In the genomic region with DNA sequence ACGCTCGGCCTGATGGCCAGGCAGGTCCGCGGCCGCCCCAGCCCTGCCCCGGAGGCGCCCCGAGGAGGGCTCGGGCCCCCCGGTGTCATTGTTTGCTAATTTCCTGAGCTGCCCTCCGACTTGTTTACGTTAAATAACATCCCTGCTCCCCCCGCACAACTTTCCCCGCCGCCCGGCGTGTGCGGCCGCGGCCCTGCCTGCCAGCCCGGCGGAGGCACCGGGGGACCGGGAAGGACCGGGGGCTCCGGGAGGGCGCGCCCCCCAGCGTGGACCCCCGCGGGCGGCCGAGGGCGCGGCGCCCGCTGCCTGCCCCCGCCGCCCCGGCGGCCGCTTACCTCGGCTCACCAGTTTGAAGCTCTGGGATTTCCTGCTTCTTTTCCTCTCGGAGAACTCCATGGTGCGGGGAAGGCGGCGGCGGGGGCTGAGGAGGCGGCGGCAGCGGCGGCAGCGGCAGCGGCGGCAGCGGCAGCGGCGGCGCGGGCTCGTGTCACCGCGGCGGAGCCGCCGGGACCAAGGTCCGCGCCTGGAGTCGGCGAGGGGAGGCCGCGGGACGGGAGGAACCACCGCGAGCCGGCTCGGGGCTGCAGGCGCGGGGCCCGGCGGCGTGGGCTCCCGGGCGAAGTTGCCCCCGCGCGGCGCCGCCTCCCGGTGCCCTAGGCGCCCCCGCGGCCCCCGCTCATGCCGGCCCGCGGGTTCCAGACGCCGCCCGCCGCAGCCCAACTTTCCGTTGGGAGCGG, we compare ENCODE assay signal across 8 cellular contexts. TPM values are rescaled to one million over a fixed set of nuclear protein-coding genes. Genes with fewer than 3 reads are reported as not detected.
A peak's percentile ranks its signal among the peaks of the same experiment; 100 is the strongest.
DNase-seq lines count a peak whose midpoint lies in the region; ATAC-seq, FAIRE-seq and TF ChIP-seq lines count a peak whose summit lies in the region.

No MANE protein-coding gene starts in this region.

- TF ChIP-seq CTCF in AG04449 (IDR thresholded peaks at IDR 0.05; ENCODE audit: insufficient read depth, low read length, missing control alignments) (no peak), K562 (IDR thresholded peaks at IDR 0.05 in 2 of 3, conservative IDR thresholded peaks at IDR 0.05 in 1 of 3; ENCODE audit: insufficient read depth in 2 of 3, low read depth in 1 of 3, low read length in 3 of 3) (no peak), keratinocyte (optimal IDR thresholded peaks at IDR 0.05 in 1 of 3, IDR thresholded peaks at IDR 0.05 in 1 of 3, conservative IDR thresholded peaks at IDR 0.05 in 1 of 3; ENCODE audit: extremely low read depth in 1 of 3, insufficient read depth in 2 of 3, low read length in 3 of 3) (no peak)

- ATAC-seq in K562, result peak; percentile 17; the same call in 2 of the 3 replicates
- ATAC-seq in stimulated activated naive CD8-positive, alpha-beta T cell treated with anti-CD3 and anti-CD28 coated beads, Interleukin-15, amount 100 ng/mL, for 72 hours, result peak; percentile 14
- ATAC-seq in GM21367 (IDR thresholded peaks at IDR 0.05; ENCODE audit: unreplicated experiment), result no peak
- ATAC-seq in GM21528 (IDR thresholded peaks at IDR 0.05; ENCODE audit: low FRiP score, unreplicated experiment), result no peak

- TF ChIP-seq POLR2A in K562 (conservative IDR thresholded peaks at IDR 0.05), result no peak

- H3K36me3 ChIP-seq in H7 (replicated peaks; ENCODE audit: control insufficient read depth, insufficient read depth, low read length) (no peaks in the 10 kb centered on the region), K562 (ENCODE audit: control insufficient read depth, insufficient read depth, low read length) (peaks cover 2% of the 10 kb centered on the region; the same call in 1 of the 3 replicates), keratinocyte (ENCODE audit: control insufficient read depth in 2 of 2, extremely low read depth in 1 of 2, insufficient read depth in 2 of 2, low read length in 2 of 2) (no peaks in the 10 kb centered on the region)

- POLR2A ChIA-PET in AG04449 (lab: Yijun Ruan, JAX) (interaction anchor here (0.6 kb wide), 1 partner anchor 1460 kb away, joined by 3 read pairs; a partner anchor contains a TSS), K562 (lab: Yijun Ruan, JAX) (interaction anchor here (2.2 kb wide), 1 partner anchor 156 kb away, joined by 9 read pairs; no protein-coding TSS in a partner anchor)

- H3K9me1 ChIP-seq in K562 (ENCODE audit: control insufficient read depth, insufficient read depth, low read length) (no peaks in the 10 kb centered on the region), keratinocyte (ENCODE audit: control insufficient read depth, extremely low read depth, insufficient read depth, low read length) (no peaks in the 10 kb centered on the region)

- H3K4me2 ChIP-seq in K562 (ENCODE audit: insufficient read depth, low read length) (peak overlapping the region; percentile 66), keratinocyte (ENCODE audit: control insufficient read depth, extremely low read depth, insufficient read depth, low read depth, low read length) (peak overlapping the region; percentile 82)

- H3K9me3 ChIP-seq in K562 (replicated peaks; ENCODE audit: control insufficient read depth, insufficient read depth, low read depth, low read length), result no peaks in the 10 kb centered on the region
- H3K9me3 ChIP-seq in keratinocyte (ENCODE audit: control insufficient read depth, low read depth, low read length), result no peaks in the 10 kb centered on the region

- TF ChIP-seq RAD21 in K562 (CRISPR knock-in tag; conservative IDR thresholded peaks at IDR 0.05 in 1 of 2, IDR thresholded peaks at IDR 0.05 in 1 of 2), result no peak

- no peak overlapping the region for H3K27ac ChIP-seq in K562 (ENCODE audit: extremely low read depth, low read depth, low read length)
- no peak overlapping the region for H3K27ac ChIP-seq in keratinocyte (ENCODE audit: control insufficient read depth, insufficient read depth, low read length)

- intact Hi-C loops in K562 (cut with micrococcal nuclease), result no loop called here

- peaks cover 71% of the 10 kb centered on the region for H3K27me3 Mint-ChIP-seq in stimulated activated naive CD8-positive, alpha-beta T cell treated with anti-CD3 and anti-CD28 coated beads, Interleukin-15, amount 100 ng/mL, for 72 hours

- TF ChIP-seq EP300 in K562 (IDR thresholded peaks at IDR 0.05; ENCODE audit: low read length), result no peak

- H3K27ac Mint-ChIP-seq in stimulated activated naive CD8-positive, alpha-beta T cell treated with anti-CD3 and anti-CD28 coated beads, Interleukin-15, amount 100 ng/mL, for 72 hours, result no peak overlapping the region

- H4K20me1 ChIP-seq in K562 (replicated peaks; ENCODE audit: control insufficient read depth, insufficient read depth, low read length) (0 out of 2 replicates have a peak, but pooled peaks cover 6% of the 10 kb centered on the region), keratinocyte (ENCODE audit: control insufficient read depth, extremely low read depth, insufficient read depth, low read length) (no peaks in the 10 kb centered on the region)

- DNase-seq in AG04449 (ENCODE audit: low read depth, low spot score), result no peak
- peak; percentile 82 for DNase-seq in H7
- DNase-seq in K562 (ENCODE audit: extremely low read depth in 1 of 4, low spot score in 3 of 4), result peak; percentile 18 to 42 (median 38)
- DNase-seq in keratinocyte (ENCODE audit: low read depth, low spot score), result no peak
- no peak for DNase-seq in stimulated activated naive CD8-positive, alpha-beta T cell treated with anti-CD3 and anti-CD28 coated beads, Interleukin-15, amount 100 ng/mL, for 72 hours
- no peak for DNase-seq in NCI-H2081 treated with DMSO at 0.1 percent for 48 hours (lab: John Stamatoyannopoulos, UW)

- H3K27me3 ChIP-seq in H7 (ENCODE audit: control insufficient read depth, insufficient read depth, low read length) (peaks cover 25% of the 10 kb centered on the region), K562 (ENCODE audit: control insufficient read depth in 2 of 2, insufficient read depth in 2 of 2, low read length in 2 of 2) (peaks cover 0 to 6% of the 10 kb centered on the region in 2 experiments; a peak in 1 of 5 replicates), keratinocyte (ENCODE audit: control insufficient read depth, extremely low read depth, insufficient read depth, low read length) (no peaks in the 10 kb centered on the region)

- H2AFZ ChIP-seq in K562 (ENCODE audit: low read depth, low read length) (peak overlapping the region; percentile 27; the same call in 1 of the 2 replicates), keratinocyte (ENCODE audit: control insufficient read depth, low read length) (peak overlapping the region; percentile 39)

- H3K9ac ChIP-seq in K562 (ENCODE audit: insufficient read depth in 1 of 2, low read depth in 2 of 2, low read length in 2 of 2) (peak overlapping the region; percentile 18 to 87), keratinocyte (ENCODE audit: control insufficient read depth, extremely low read depth, insufficient read depth, low read length) (peak overlapping the region; percentile 50)

- in situ Hi-C loops in K562 (cut with MboI), result no loop called here

- H3K4me3 Mint-ChIP-seq in stimulated activated naive CD8-positive, alpha-beta T cell treated with anti-CD3 and anti-CD28 coated beads, Interleukin-15, amount 100 ng/mL, for 72 hours, result peak overlapping the region in 1 of 2 donors; percentile 57

- CTCF ChIA-PET in AG04449 (lab: Yijun Ruan, JAX) (interaction anchor here (0.8 to 3.0 kb wide), 6 partner anchors 8 to 156 kb away, joined by 3 to 19 read pairs (median 4); no protein-coding TSS in a partner anchor), K562 (lab: Yijun Ruan, JAX; ENCODE audit: low intra/inter-chr PET ratio) (no interaction called here)

- H3K79me2 ChIP-seq in K562 (ENCODE audit: control insufficient read depth, insufficient read depth, low read length), result 0 out of 3 replicates have a peak, but pooled peaks cover 2% of the 10 kb centered on the region
- no peaks in the 10 kb centered on the region for H3K79me2 ChIP-seq in keratinocyte (ENCODE audit: control insufficient read depth, insufficient read depth, low read length)

- no peak for FAIRE-seq in K562 (lab: Jason Lieb, UNC)
- FAIRE-seq in keratinocyte (lab: Jason Lieb, UNC), result no peak

- BruUV-seq in K562 (replicated peaks; lab: Mats Ljungman, UMichigan), result no TSS peak

- no peaks in the 10 kb centered on the region for H3K9me3 Mint-ChIP-seq in stimulated activated naive CD8-positive, alpha-beta T cell treated with anti-CD3 and anti-CD28 coated beads, Interleukin-15, amount 100 ng/mL, for 72 hours

- dilution Hi-C loops in keratinocyte (cut with MboI; ENCODE audit: extremely low pct_ligation_motif_present, low sequenced_read_pairs), result no loop called here

- H3K4me3 ChIP-seq in AG04449 (ENCODE audit: low read depth, low read length) (peak overlapping the region; percentile 57), H7 (ENCODE audit: insufficient read depth, low read depth, low read length) (peak overlapping the region; percentile 49), K562 (peak overlapping the region; percentile 46), keratinocyte (ENCODE audit: control insufficient read depth in 2 of 3, extremely low read depth in 1 of 3, insufficient read depth in 2 of 3, low read depth in 1 of 3, low read length in 3 of 3) (peak overlapping the region; percentile 49 to 77 (median 71))

- peaks cover 6% of the 10 kb centered on the region for H3K4me1 Mint-ChIP-seq in stimulated activated naive CD8-positive, alpha-beta T cell treated with anti-CD3 and anti-CD28 coated beads, Interleukin-15, amount 100 ng/mL, for 72 hours

- 3% methylated on average over 39 of the region's 103 CpGs for WGBS in K562 (ENCODE audit: insufficient coverage, low coverage, missing lambda C conversion rate)

- H3K4me1 ChIP-seq in K562 (replicated peaks in 1 of 2; ENCODE audit: control insufficient read depth in 2 of 2, insufficient read depth in 2 of 2, low read length in 2 of 2) (peaks cover 7 to 13% of the 10 kb centered on the region in 2 experiments; a peak in 2 of 5 replicates), keratinocyte (ENCODE audit: control insufficient read depth, extremely low read depth, insufficient read depth, low read length) (peaks cover 20% of the 10 kb centered on the region)

RNA-seq across cellular contexts. Expression of a gene that starts 0.5 kb away (rescaled TPM):
- 2.7 and 6.8 TPM in 2 replicates for total RNA-seq in H7 (2014; rRNA removed; shearing (Covaris generic))
- 6.0 and 13.1 TPM in 2 replicates for total RNA-seq in K562 (2011; cell fraction: chromatin; rRNA removed; ENCODE audit: low replicate concordance)
- 3.0 and 3.8 TPM in 2 replicates for total RNA-seq in K562 (2011; cell fraction: nucleolus; rRNA removed)
- total RNA-seq in K562 (2011; cell fraction: nucleoplasm; rRNA removed), result 6.7 and 10.2 TPM in 2 replicates
- total RNA-seq in K562 (2014; rRNA removed), result 5.0 and 6.3 TPM in 2 replicates
- total RNA-seq in K562 (2014; rRNA removed; fragmentation: Illumina TruSeq; extraction: Trizol), result 6.1 and 8.4 TPM in 2 replicates
- total RNA-seq in K562 (2015; rRNA removed; fragmentation: Illumina TruSeq; extraction: Trizol), result 5.2 and 6.0 TPM in 2 replicates
- 8.2 and 10.1 TPM in 2 replicates for total RNA-seq in K562 (2021)
- polyA plus RNA-seq in K562 (2011; rRNA removed), result 4.8 and 5.6 TPM in 2 replicates
- 1.3 and 3.4 TPM in 2 replicates for polyA plus RNA-seq in K562 (2011; cell fraction: cytosol; rRNA removed)
- 5.5 and 8.9 TPM in 2 replicates for polyA plus RNA-seq in K562 (2011; cell fraction: nucleus; rRNA removed)
- 5.3 and 7.1 TPM in 2 replicates for polyA plus RNA-seq in K562 (2012)
- polyA plus RNA-seq in K562 (2014; fragmentation: Illumina TruSeq; extraction: Trizol), result 6.6 and 11.4 TPM in 2 replicates
- polyA plus RNA-seq in K562 (2014; fragmentation: Nextera tagmentation; extraction: Ambion mirVana), result 1 to 10 TPM; 1.3 to 1.8 TPM
- polyA plus RNA-seq in K562 (2014; rRNA removed), result 3.2 and 12.2 TPM in 2 replicates
- polyA minus RNA-seq in K562 (2011; rRNA and poly(A)+ RNA removed), result 4.4 and 6.1 TPM in 2 replicates
- polyA minus RNA-seq in K562 (2011; cell fraction: cytosol; rRNA and poly(A)+ RNA removed), result 2.9 and 3.3 TPM in 2 replicates
- polyA minus RNA-seq in K562 (2011; cell fraction: nucleus; rRNA and poly(A)+ RNA removed), result 1.9 and 4.3 TPM in 2 replicates
- polyA plus RNA-seq in keratinocyte, result 2.5 to 4.5 TPM (median 4.4 TPM) in 3 replicates
- 4.5 TPM for polyA plus RNA-seq in keratinocyte (2011; ENCODE audit: low read depth)
- polyA plus RNA-seq in keratinocyte (2011; cell fraction: cytosol; rRNA removed), result 3.8 and 6.8 TPM in 2 replicates
- polyA plus RNA-seq in keratinocyte (2011; cell fraction: nucleus; rRNA removed), result 8.6 and 9.9 TPM in 2 replicates
- polyA plus RNA-seq in keratinocyte (2012; ENCODE audit: low replicate concordance), result 3.4 and 4.5 TPM in 2 replicates
- polyA minus RNA-seq in keratinocyte, result 2.7 to 3.5 TPM (median 3.5 TPM) in 3 replicates
- 3.6 TPM for polyA minus RNA-seq in keratinocyte (2011; cell fraction: cytosol; rRNA and poly(A)+ RNA removed)
- 2.8 and 4.4 TPM in 2 replicates for polyA minus RNA-seq in keratinocyte (2011; cell fraction: nucleus; rRNA and poly(A)+ RNA removed)

RNA-seq across cellular contexts. Expression of a gene that starts 58.5 kb away (rescaled TPM):
- total RNA-seq in H7 (2014; rRNA removed; shearing (Covaris generic)), result 13.2 and 13.6 TPM in 2 replicates
- total RNA-seq in K562 (2011; cell fraction: chromatin; rRNA removed; ENCODE audit: low replicate concordance), result 16.6 and 64.6 TPM in 2 replicates
- 6.8 and 10.3 TPM in 2 replicates for total RNA-seq in K562 (2011; cell fraction: nucleolus; rRNA removed)
- total RNA-seq in K562 (2011; cell fraction: nucleoplasm; rRNA removed), result 15.2 and 18.3 TPM in 2 replicates
- total RNA-seq in K562 (2014; rRNA removed) (16.9 and 23.1 TPM in 2 replicates), K562 (2014; rRNA removed; fragmentation: Illumina TruSeq; extraction: Trizol) (26.4 and 30.3 TPM in 2 replicates), K562 (2015; rRNA removed; fragmentation: Illumina TruSeq; extraction: Trizol) (25.7 and 30.6 TPM in 2 replicates), K562 (2021) (14.0 and 14.8 TPM in 2 replicates)
- polyA plus RNA-seq in K562 (2011; rRNA removed) (10.3 and 15.7 TPM in 2 replicates), K562 (2014; fragmentation: Illumina TruSeq; extraction: Trizol) (20.5 and 25.9 TPM in 2 replicates), K562 (2014; fragmentation: Nextera tagmentation; extraction: Ambion mirVana) (10 to 100 TPM; 19.6 to 26.6 TPM), K562 (2014; rRNA removed) (16.8 and 22.4 TPM in 2 replicates), keratinocyte (12.6 to 28.0 TPM (median 18.8 TPM) in 3 replicates)
- 2.7 and 5.6 TPM in 2 replicates for polyA plus RNA-seq in K562 (2011; cell fraction: cytosol; rRNA removed)
- 5.1 and 6.3 TPM in 2 replicates for polyA plus RNA-seq in K562 (2011; cell fraction: nucleus; rRNA removed)
- 11.2 and 15.1 TPM in 2 replicates for polyA plus RNA-seq in K562 (2012)
- 19.2 and 22.2 TPM in 2 replicates for polyA minus RNA-seq in K562 (2011; rRNA and poly(A)+ RNA removed)
- polyA minus RNA-seq in K562 (2011; cell fraction: cytosol; rRNA and poly(A)+ RNA removed), result 3.5 and 6.4 TPM in 2 replicates
- 9.3 and 25.3 TPM in 2 replicates for polyA minus RNA-seq in K562 (2011; cell fraction: nucleus; rRNA and poly(A)+ RNA removed)
- polyA plus RNA-seq in keratinocyte (2011; ENCODE audit: low read depth), result 100 TPM
- 18.7 and 25.0 TPM in 2 replicates for polyA plus RNA-seq in keratinocyte (2011; cell fraction: cytosol; rRNA removed)
- polyA plus RNA-seq in keratinocyte (2011; cell fraction: nucleus; rRNA removed), result 14.4 and 25.8 TPM in 2 replicates
- polyA plus RNA-seq in keratinocyte (2012; ENCODE audit: low replicate concordance), result 18.5 and 23.0 TPM in 2 replicates
- 1.3 to 13.9 TPM (median 3.4 TPM) in 3 replicates for polyA minus RNA-seq in keratinocyte
- polyA minus RNA-seq in keratinocyte (2011; cell fraction: cytosol; rRNA and poly(A)+ RNA removed), result 7.1 TPM
- polyA minus RNA-seq in keratinocyte (2011; cell fraction: nucleus; rRNA and poly(A)+ RNA removed), result 7.3 and 21.3 TPM in 2 replicates

Comparison
In these comparisons a context has a peak if more than half of its experiments do, and no peak if none do; other contexts are left out.
1. DNase-seq: peak in H7 (single experiment) and K562 (4 of 4); none in AG04449 (single experiment), keratinocyte (single experiment), stimulated activated naive CD8-positive, alpha-beta T cell treated with anti-CD3 and anti-CD28 coated beads, Interleukin-15, amount 100 ng/mL, for 72 hours (0 of 2) and NCI-H2081 treated with DMSO at 0.1 percent for 48 hours (single experiment).
2. ATAC-seq: peak in K562 (single experiment) and stimulated activated naive CD8-positive, alpha-beta T cell treated with anti-CD3 and anti-CD28 coated beads, Interleukin-15, amount 100 ng/mL, for 72 hours (single experiment); none in GM21367 (single experiment) and GM21528 (single experiment).
3. Peak in every context shown above with its lines, with median percentiles within 50 percentile points of each other: H3K4me3 ChIP-seq.